In the genomic region with DNA sequence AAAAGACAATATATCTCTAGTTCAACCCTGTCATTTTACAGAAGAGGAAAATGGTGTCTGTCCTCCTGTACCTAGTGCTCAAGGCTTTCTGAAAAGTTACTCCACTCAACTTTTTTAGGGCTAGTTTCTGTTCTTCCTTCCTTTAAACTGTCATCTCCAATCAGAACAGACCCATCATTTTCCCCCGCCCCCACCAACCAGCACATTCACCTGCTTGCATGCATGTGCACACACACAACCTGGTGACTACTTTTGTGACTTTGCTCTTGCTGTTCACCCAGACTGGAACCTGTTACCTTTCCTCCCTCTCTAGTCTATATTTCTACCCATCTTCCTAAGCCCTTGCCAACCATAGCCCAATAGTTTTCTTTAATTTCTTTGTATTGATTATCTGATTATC, we compare ENCODE assay signal across 21 cellular contexts. TPM values are rescaled to one million over a fixed set of nuclear protein-coding genes. Genes with fewer than 3 reads are reported as not detected.
DNase-seq lines count a peak whose midpoint lies in the region; ATAC-seq and TF ChIP-seq lines count a peak whose summit lies in the region.
"Had no signal": no experiment of that assay in that cellular context is flagged by ENCODE, and none has a peak within 500 bp of the region (broad histone marks: within the 10 kb centered on the region; RNA-seq: fewer than 3 reads in every experiment).

No MANE protein-coding gene starts in this region.

- peak; percentile 47 for ATAC-seq in activated CD4-positive, alpha-beta T cell treated with anti-CD3 and anti-CD28 coated beads for 36 hours
- no peak for ATAC-seq in HG03469 (IDR thresholded peaks at IDR 0.05; ENCODE audit: unreplicated experiment)
- ATAC-seq in GM18498 (IDR thresholded peaks at IDR 0.05; ENCODE audit: unreplicated experiment) = no peak
- ATAC-seq: gastroesophageal sphincter; lower lobe of right lung; natural killer cell treated with Interleukin-12 subunit alpha and Interleukin-12 subunit beta and Interleukin-15 and Interleukin-18, amount 100 ng/mL, for 72 hours had no signal

- no peak for TF ChIP-seq CTCF in GM20000 (IDR thresholded peaks at IDR 0.05; ENCODE audit: extremely low read depth, missing control alignments)

- H3K27ac Mint-ChIP-seq in activated CD4-positive, alpha-beta T cell treated with anti-CD3 and anti-CD28 coated beads for 36 hours = peak overlapping the region; percentile 59
- peak overlapping the region; percentile 78 for H3K27ac Mint-ChIP-seq in activated naive CD8-positive, alpha-beta T cell treated with anti-CD3 and anti-CD28 coated beads for 36 hours

- H3K27me3 Mint-ChIP-seq in activated CD4-positive, alpha-beta T cell treated with anti-CD3 and anti-CD28 coated beads for 36 hours = no peaks in the 10 kb centered on the region
- H3K27me3 Mint-ChIP-seq in activated naive CD8-positive, alpha-beta T cell treated with anti-CD3 and anti-CD28 coated beads for 36 hours = no peaks in the 10 kb centered on the region
- H3K27me3 Mint-ChIP-seq: natural killer cell treated with Interleukin-12 subunit alpha and Interleukin-12 subunit beta and Interleukin-15 and Interleukin-18, amount 100 ng/mL, for 72 hours had no signal

- H3K9me3 Mint-ChIP-seq in activated CD4-positive, alpha-beta T cell treated with anti-CD3 and anti-CD28 coated beads for 36 hours (ENCODE audit: low read depth) = no peaks in the 10 kb centered on the region
- no peaks in the 10 kb centered on the region for H3K9me3 Mint-ChIP-seq in activated naive CD8-positive, alpha-beta T cell treated with anti-CD3 and anti-CD28 coated beads for 36 hours
- H3K9me3 Mint-ChIP-seq: natural killer cell treated with Interleukin-12 subunit alpha and Interleukin-12 subunit beta and Interleukin-15 and Interleukin-18, amount 100 ng/mL, for 72 hours had no signal

- POLR2A ChIA-PET in activated CD4-positive, alpha-beta T cell treated with anti-CD3 and anti-CD28 coated beads for 36 hours (lab: Charles Lee) = no interaction called here
- POLR2A ChIA-PET in HEK293T (lab: Yijun Ruan, JAX) = no interaction called here

- intact Hi-C loops in activated CD4-positive, alpha-beta T cell treated with anti-CD3 and anti-CD28 coated beads for 36 hours (cut with DNase I, micrococcal nuclease) = loop anchor here (10.0 kb wide), 2 partner anchors 335 to 1835 kb away; no protein-coding TSS in a partner anchor

- H3K36me3 Mint-ChIP-seq in activated CD4-positive, alpha-beta T cell treated with anti-CD3 and anti-CD28 coated beads for 36 hours (ENCODE audit: low read depth) = peaks cover 17% of the 10 kb centered on the region
- peaks cover 26% of the 10 kb centered on the region for H3K36me3 Mint-ChIP-seq in activated naive CD8-positive, alpha-beta T cell treated with anti-CD3 and anti-CD28 coated beads for 36 hours

- peak; percentile 73 for DNase-seq in activated CD4-positive, alpha-beta T cell treated with anti-CD3 and anti-CD28 coated beads for 36 hours
- no peak for DNase-seq in activated CD4-positive, alpha-beta T cell treated with anti-CD3 and anti-CD28 coated beads, Interleukin-2, amount 50 U/mL, for 1 hour
- DNase-seq in GM20000 (ENCODE audit: low spot score) = peak; percentile 42
- DNase-seq in activated naive CD8-positive, alpha-beta T cell treated with anti-CD3 and anti-CD28 coated beads for 36 hours = peak; percentile 29
- peak; percentile 31 for DNase-seq in stimulated activated CD4-positive, alpha-beta T cell treated with anti-CD3 and anti-CD28 coated beads, Interleukin-4, amount 100 ng/mL, for 1 hour
- no peak for DNase-seq in HEK293T (ENCODE audit: extremely low spot score)
- DNase-seq: 8988T, C1 segment of cervical spinal cord, colonic mucosa, GOT3, lower lobe of right lung, NCI-H2081 treated with DMSO at 0.1 percent for 48 hours, NCI-H69, SW 1271, trophoblast cell had no signal

- peaks cover 23% of the 10 kb centered on the region for H3K4me1 Mint-ChIP-seq in activated CD4-positive, alpha-beta T cell treated with anti-CD3 and anti-CD28 coated beads for 36 hours
- peaks cover 28% of the 10 kb centered on the region for H3K4me1 Mint-ChIP-seq in activated naive CD8-positive, alpha-beta T cell treated with anti-CD3 and anti-CD28 coated beads for 36 hours

- no peak overlapping the region for H3K4me3 Mint-ChIP-seq in activated CD4-positive, alpha-beta T cell treated with anti-CD3 and anti-CD28 coated beads for 36 hours
- H3K4me3 Mint-ChIP-seq in activated naive CD8-positive, alpha-beta T cell treated with anti-CD3 and anti-CD28 coated beads for 36 hours = no peak overlapping the region
- H3K4me3 Mint-ChIP-seq: natural killer cell treated with Interleukin-12 subunit alpha and Interleukin-12 subunit beta and Interleukin-15 and Interleukin-18, amount 100 ng/mL, for 72 hours had no signal

- CTCF ChIA-PET in activated CD4-positive, alpha-beta T cell treated with anti-CD3 and anti-CD28 coated beads for 36 hours (lab: Charles Lee) = interaction anchor here (0.9 to 1.0 kb wide), 2 partner anchors 9 to 15 kb away, joined by 3 read pairs; no protein-coding TSS in a partner anchor
- CTCF ChIA-PET in HEK293T (lab: Yijun Ruan, JAX) = no interaction called here

TF ChIP-seq in HEK293T, 16 proteins besides CTCF, POLR2A, EP300 and RAD21:
- TF ChIP-seq FOXK2 (IDR thresholded peaks at IDR 0.05) (no peak), HDGF (IDR thresholded peaks at IDR 0.05; ENCODE audit: borderline replicate concordance) (no peak), SP1 (IDR thresholded peaks at IDR 0.05) (no peak), BHLHE40 (IDR thresholded peaks at IDR 0.05; ENCODE audit: borderline replicate concordance) (no peak), FOXM1 (IDR thresholded peaks at IDR 0.05; ENCODE audit: borderline replicate concordance) (no peak), L3MBTL2 (conservative IDR thresholded peaks at IDR 0.05) (no peak), CTBP1 (IDR thresholded peaks at IDR 0.05; ENCODE audit: borderline replicate concordance) (no peak), SUZ12 (IDR thresholded peaks at IDR 0.05) (no peak), PKNOX1 (IDR thresholded peaks at IDR 0.05) (no peak), TARDBP (IDR thresholded peaks at IDR 0.05) (no peak), LEF1 (IDR thresholded peaks at IDR 0.05; ENCODE audit: borderline replicate concordance) (no peak), FOXA1 (IDR thresholded peaks at IDR 0.05) (no peak), ELF4 (IDR thresholded peaks at IDR 0.05) (no peak), ARNT (IDR thresholded peaks at IDR 0.05) (no peak), ZNF384 (IDR thresholded peaks at IDR 0.05) (no peak), NFRKB (IDR thresholded peaks at IDR 0.05) (no peak)

RNA-seq across cellular contexts. Expression of gene FBXO7, which starts 5.6 kb away (rescaled TPM):
- 10 to 100 TPM; 81.3 to 85.6 TPM for total RNA-seq in activated CD4-positive, alpha-beta T cell treated with anti-CD3 and anti-CD28 coated beads for 36 hours
- 10 to 100 TPM; 87.9 to 90.2 TPM for total RNA-seq in activated naive CD8-positive, alpha-beta T cell treated with anti-CD3 and anti-CD28 coated beads for 36 hours

RNA-seq across cellular contexts. Expression of gene BPIFC, which starts 16.0 kb away (rescaled TPM):
- total RNA-seq in activated CD4-positive, alpha-beta T cell treated with anti-CD3 and anti-CD28 coated beads for 36 hours = not detected
- total RNA-seq in activated naive CD8-positive, alpha-beta T cell treated with anti-CD3 and anti-CD28 coated beads for 36 hours = not detected
- total RNA-seq: colonic mucosa; gastroesophageal sphincter; lower lobe of right lung; M059J; natural killer cell treated with Interleukin-12 subunit alpha and Interleukin-12 subunit beta and Interleukin-15 and Interleukin-18, amount 100 ng/mL, for 72 hours; pulmonary artery endothelial cell had no signal

Comparison
In these comparisons a context has a peak if more than half of its experiments do, and no peak if none do; other contexts are left out.
1. DNase-seq: peak in activated CD4-positive, alpha-beta T cell treated with anti-CD3 and anti-CD28 coated beads for 36 hours (single experiment), GM20000 (single experiment), activated naive CD8-positive, alpha-beta T cell treated with anti-CD3 and anti-CD28 coated beads for 36 hours (single experiment) and stimulated activated CD4-positive, alpha-beta T cell treated with anti-CD3 and anti-CD28 coated beads, Interleukin-4, amount 100 ng/mL, for 1 hour (single experiment); none in activated CD4-positive, alpha-beta T cell treated with anti-CD3 and anti-CD28 coated beads, Interleukin-2, amount 50 U/mL, for 1 hour (single experiment) and HEK293T (single experiment).